8 cellular contexts compared by ENCODE assay signal in genomic region chr20:431012-431904, GRCh38. TPM values are rescaled to one million over a fixed set of nuclear protein-coding genes. Genes with fewer than 3 reads are reported as not detected.
DNase-seq lines count a peak whose midpoint lies in the region; ATAC-seq and TF ChIP-seq lines count a peak whose summit lies in the region.

No MANE protein-coding gene starts in this region.

- in situ Hi-C loops in astrocyte of the cerebellum (cut with HindIII; ENCODE audit: low sequenced_read_pairs), result loop anchor here (5.0 kb wide), 1 partner anchor 49 kb away; the partner anchor contains the start of gene TRIB3

- DNase-seq in DMS53 (lab: John Stamatoyannopoulos, UW) (peak; percentile 94), LNCaP clone FGC (ENCODE audit: low read depth) (peak; percentile 64), Peyer's patch (peak; percentile 36 to 76 (median 71)), astrocyte of the cerebellum (ENCODE audit: low read depth) (peak; percentile 42), hippocampal formation (lab: John Stamatoyannopoulos, UW) (peak; percentile 68 to 73), skeletal muscle cell (ENCODE audit: low read depth) (peak; percentile 30)

- ATAC-seq in GM21381 (IDR thresholded peaks at IDR 0.05; ENCODE audit: unreplicated experiment) (no peak), GM21367 (IDR thresholded peaks at IDR 0.05; ENCODE audit: unreplicated experiment) (no peak)

- H3K4me3 ChIP-seq in LNCaP clone FGC (ENCODE audit: low read depth, low read length), result no peak overlapping the region
- no peak overlapping the region for H3K4me3 ChIP-seq in Peyer's patch
- H3K4me3 ChIP-seq in astrocyte of the cerebellum (ENCODE audit: low read depth, low read length), result no peak overlapping the region
- H3K4me3 ChIP-seq in skeletal muscle cell (ENCODE audit: low read depth, low read length), result no peak overlapping the region

- no peaks in the 10 kb centered on the region for H3K27me3 ChIP-seq in Peyer's patch

- H3K27ac ChIP-seq in Peyer's patch, result no peak overlapping the region

- TF ChIP-seq POLR2A in Peyer's patch (IDR thresholded peaks at IDR 0.05), result no peak

- H3K36me3 ChIP-seq in Peyer's patch, result peaks cover 0 to 69% (median 0%) of the 10 kb centered on the region in 3 donors

- peaks cover 0 to 14% (median 0%) of the 10 kb centered on the region in 4 donors for H3K4me1 ChIP-seq in Peyer's patch

- no peaks in the 10 kb centered on the region for H3K9me3 ChIP-seq in Peyer's patch

- peak; percentile 99 for TF ChIP-seq CTCF in LNCaP clone FGC (IDR thresholded peaks at IDR 0.05; ENCODE audit: control insufficient read depth, extremely low read depth, insufficient read depth)
- TF ChIP-seq CTCF in Peyer's patch (IDR thresholded peaks at IDR 0.05), result peak in 4 of 6 experiments; percentile 39 to 75 (median 72)
- TF ChIP-seq CTCF in astrocyte of the cerebellum (IDR thresholded peaks at IDR 0.05; ENCODE audit: low read depth, low read length, missing control alignments), result peak; percentile 70

RNA-seq across cellular contexts. Expression of gene RBCK1, which starts 23.2 kb away (rescaled TPM):
- total RNA-seq in Peyer's patch, result 100 to 1,000 TPM; 133 to 254 (median 154) TPM

RNA-seq across cellular contexts. Expression of gene TBC1D20, which starts 31.1 kb away (rescaled TPM):
- 10 to 100 TPM; 38.1 to 43.6 (median 42.8) TPM for total RNA-seq in Peyer's patch

RNA-seq across cellular contexts. Expression of gene TRIB3, which starts 50.7 kb away (rescaled TPM):
- total RNA-seq in Peyer's patch, result 10 to 100 TPM in 2 of 4 donors, 1 to 10 TPM in 2; 8.3 to 22.7 (median 12.1) TPM

Comparison
In these comparisons a context has a peak if more than half of its experiments do, and no peak if none do; other contexts are left out.
1. DNase-seq: peak in every context shown above with its lines; median percentile 94 in DMS53; 71 in Peyer's patch; 70 in hippocampal formation; 64 in LNCaP clone FGC; 42 in astrocyte of the cerebellum; 30 in skeletal muscle cell.